ENCODE assay signal across 11 cellular contexts in genomic region chr2:200377774-200378336, GRCh38.
A peak's percentile ranks its signal among the peaks of the same experiment; 100 is the strongest.
DNase-seq lines count a peak whose midpoint lies in the region; ATAC-seq and TF ChIP-seq lines count a peak whose summit lies in the region.
"Had no signal": no experiment of that assay in that cellular context is flagged by ENCODE, and none has a peak within 500 bp of the region (broad histone marks: within the 10 kb centered on the region; RNA-seq: fewer than 3 reads in every experiment).

No MANE protein-coding gene starts in this region.

- peak overlapping the region; percentile 4 for H3K4me3 Mint-ChIP-seq in activated naive CD8-positive, alpha-beta T cell treated with anti-CD3 and anti-CD28 coated beads, Interleukin-2, amount 10 ng/mL, durations not matched to agents 7 days and 5 days
- H3K4me3 Mint-ChIP-seq in activated naive CD8-positive, alpha-beta T cell treated with anti-CD3 and anti-CD28 coated beads for 36 hours = no peak overlapping the region
- no peak overlapping the region for H3K4me3 Mint-ChIP-seq in chondrocyte (ENCODE audit: unreplicated experiment)
- H3K4me3 Mint-ChIP-seq in activated T-helper 1 cell treated with anti-CD3 and anti-CD28 coated beads, Interleukin-12 subunit alpha, Interleukin-12 subunit beta, Interleukin-2, Interleukin-4 antibody, amounts not matched to agents 30 ng/mL and 10 ng/mL and 1 ng/mL, durations not matched to agents 14 hours and 24 hours and 36 hours = no peak overlapping the region
- H3K4me3 Mint-ChIP-seq: B cell; stimulated activated effector memory CD8-positive, alpha-beta T cell treated with anti-CD3 and anti-CD28 coated beads, Interleukin-12 subunit alpha, Interleukin-12 subunit beta, amount 100 ng/mL, for 72 hours had no signal

- ATAC-seq in activated naive CD8-positive, alpha-beta T cell treated with anti-CD3 and anti-CD28 coated beads, Interleukin-2, amount 10 ng/mL, durations not matched to agents 7 days and 5 days (ENCODE audit: low read depth) = no peak
- ATAC-seq in HG03457 (IDR thresholded peaks at IDR 0.05; ENCODE audit: unreplicated experiment) = no peak
- ATAC-seq: stimulated activated effector memory CD8-positive, alpha-beta T cell treated with anti-CD3 and anti-CD28 coated beads, Interleukin-12 subunit alpha, Interleukin-12 subunit beta, amount 100 ng/mL, for 72 hours had no signal

- H3K9me3 Mint-ChIP-seq in activated naive CD8-positive, alpha-beta T cell treated with anti-CD3 and anti-CD28 coated beads, Interleukin-2, amount 10 ng/mL, durations not matched to agents 7 days and 5 days = no peaks in the 10 kb centered on the region
- no peaks in the 10 kb centered on the region for H3K9me3 Mint-ChIP-seq in activated naive CD8-positive, alpha-beta T cell treated with anti-CD3 and anti-CD28 coated beads for 36 hours
- H3K9me3 Mint-ChIP-seq in chondrocyte (ENCODE audit: low read depth) = no peaks in the 10 kb centered on the region
- H3K9me3 Mint-ChIP-seq in activated T-helper 1 cell treated with anti-CD3 and anti-CD28 coated beads, Interleukin-12 subunit alpha, Interleukin-12 subunit beta, Interleukin-2, Interleukin-4 antibody, amounts not matched to agents 30 ng/mL and 10 ng/mL and 1 ng/mL, durations not matched to agents 14 hours and 24 hours and 36 hours = no peaks in the 10 kb centered on the region
- H3K9me3 Mint-ChIP-seq: stimulated activated effector memory CD8-positive, alpha-beta T cell treated with anti-CD3 and anti-CD28 coated beads, Interleukin-12 subunit alpha, Interleukin-12 subunit beta, amount 100 ng/mL, for 72 hours had no signal

- no peak for TF ChIP-seq CTCF in chondrocyte (IDR thresholded peaks at IDR 0.05)
- no peak for TF ChIP-seq CTCF in uterus (IDR thresholded peaks at IDR 0.05)

- H3K9me3 ChIP-seq in mesodermal cell (ENCODE audit: control insufficient read depth, low read length) (no peaks in the 10 kb centered on the region), uterus (no peaks in the 10 kb centered on the region)

- H3K27me3 Mint-ChIP-seq in activated naive CD8-positive, alpha-beta T cell treated with anti-CD3 and anti-CD28 coated beads, Interleukin-2, amount 10 ng/mL, durations not matched to agents 7 days and 5 days = no peaks in the 10 kb centered on the region
- H3K27me3 Mint-ChIP-seq in activated naive CD8-positive, alpha-beta T cell treated with anti-CD3 and anti-CD28 coated beads for 36 hours = no peaks in the 10 kb centered on the region
- H3K27me3 Mint-ChIP-seq in chondrocyte (ENCODE audit: low read depth) = no peaks in the 10 kb centered on the region
- H3K27me3 Mint-ChIP-seq in activated T-helper 1 cell treated with anti-CD3 and anti-CD28 coated beads, Interleukin-12 subunit alpha, Interleukin-12 subunit beta, Interleukin-2, Interleukin-4 antibody, amounts not matched to agents 30 ng/mL and 10 ng/mL and 1 ng/mL, durations not matched to agents 14 hours and 24 hours and 36 hours (ENCODE audit: insufficient read depth) = peaks cover 2% of the 10 kb centered on the region
- H3K27me3 Mint-ChIP-seq: B cell had no signal

- H3K36me3 Mint-ChIP-seq in activated naive CD8-positive, alpha-beta T cell treated with anti-CD3 and anti-CD28 coated beads, Interleukin-2, amount 10 ng/mL, durations not matched to agents 7 days and 5 days = peaks cover 6% of the 10 kb centered on the region
- H3K36me3 Mint-ChIP-seq in activated naive CD8-positive, alpha-beta T cell treated with anti-CD3 and anti-CD28 coated beads for 36 hours = peaks cover 3% of the 10 kb centered on the region
- no peaks in the 10 kb centered on the region for H3K36me3 Mint-ChIP-seq in chondrocyte (ENCODE audit: low read depth)
- peaks cover 2% of the 10 kb centered on the region for H3K36me3 Mint-ChIP-seq in activated T-helper 1 cell treated with anti-CD3 and anti-CD28 coated beads, Interleukin-12 subunit alpha, Interleukin-12 subunit beta, Interleukin-2, Interleukin-4 antibody, amounts not matched to agents 30 ng/mL and 10 ng/mL and 1 ng/mL, durations not matched to agents 14 hours and 24 hours and 36 hours (ENCODE audit: low read depth)
- H3K36me3 Mint-ChIP-seq: stimulated activated effector memory CD8-positive, alpha-beta T cell treated with anti-CD3 and anti-CD28 coated beads, Interleukin-12 subunit alpha, Interleukin-12 subunit beta, amount 100 ng/mL, for 72 hours had no signal

- intact Hi-C loops in uterus (cut with DNase I; ENCODE audit: low total_unique reads) = no loop called here
- intact Hi-C loops in activated T-helper 1 cell treated with anti-CD3 and anti-CD28 coated beads, Interleukin-12 subunit alpha, Interleukin-12 subunit beta, Interleukin-2, Interleukin-4 antibody, amounts not matched to agents 30 ng/mL and 10 ng/mL and 1 ng/mL, durations not matched to agents 14 hours and 24 hours and 36 hours (cut with micrococcal nuclease) = loop anchor here (2.0 to 10.0 kb wide), 2 partner anchors 19 to 487 kb away; partner anchors contain the start of gene CLK1

- H3K27me3 ChIP-seq in uterus = no peaks in the 10 kb centered on the region

- peaks cover 75% of the 10 kb centered on the region for H3K4me1 Mint-ChIP-seq in activated naive CD8-positive, alpha-beta T cell treated with anti-CD3 and anti-CD28 coated beads, Interleukin-2, amount 10 ng/mL, durations not matched to agents 7 days and 5 days
- H3K4me1 Mint-ChIP-seq in activated naive CD8-positive, alpha-beta T cell treated with anti-CD3 and anti-CD28 coated beads for 36 hours = peaks cover 60% of the 10 kb centered on the region
- H3K4me1 Mint-ChIP-seq in chondrocyte (ENCODE audit: low read depth) = peaks cover 79% of the 10 kb centered on the region
- peaks cover 86% of the 10 kb centered on the region for H3K4me1 Mint-ChIP-seq in activated T-helper 1 cell treated with anti-CD3 and anti-CD28 coated beads, Interleukin-12 subunit alpha, Interleukin-12 subunit beta, Interleukin-2, Interleukin-4 antibody, amounts not matched to agents 30 ng/mL and 10 ng/mL and 1 ng/mL, durations not matched to agents 14 hours and 24 hours and 36 hours (ENCODE audit: low read depth)

- WGBS in mesodermal cell (ENCODE audit: insufficient coverage in 2 of 2), 2 experiments = 82 to 93% methylated on average over 1 to 3 of the region's 4 CpGs

- DNase-seq in activated naive CD8-positive, alpha-beta T cell treated with anti-CD3 and anti-CD28 coated beads, Interleukin-2, amount 10 ng/mL, durations not matched to agents 7 days and 5 days = no peak
- DNase-seq in activated naive CD8-positive, alpha-beta T cell treated with anti-CD3 and anti-CD28 coated beads for 36 hours = no peak
- no peak for DNase-seq in chondrocyte (ENCODE audit: low spot score)
- DNase-seq in uterus = no peak
- DNase-seq in activated T-helper 1 cell treated with anti-CD3 and anti-CD28 coated beads, Interleukin-12 subunit alpha, Interleukin-12 subunit beta, Interleukin-2, Interleukin-4 antibody, amounts not matched to agents 30 ng/mL and 10 ng/mL and 1 ng/mL, durations not matched to agents 14 hours and 24 hours and 36 hours (ENCODE audit: low spot score) = no peak
- DNase-seq in GM19240 (ENCODE audit: insufficient read length, low spot score) = no peak
- DNase-seq: activated naive CD4-positive, alpha-beta T cell had no signal

- H3K27ac Mint-ChIP-seq in activated naive CD8-positive, alpha-beta T cell treated with anti-CD3 and anti-CD28 coated beads, Interleukin-2, amount 10 ng/mL, durations not matched to agents 7 days and 5 days = peak overlapping the region; percentile 80
- no peak overlapping the region for H3K27ac Mint-ChIP-seq in activated naive CD8-positive, alpha-beta T cell treated with anti-CD3 and anti-CD28 coated beads for 36 hours
- peak overlapping the region; percentile 89 for H3K27ac Mint-ChIP-seq in chondrocyte (ENCODE audit: unreplicated experiment)
- H3K27ac Mint-ChIP-seq in activated T-helper 1 cell treated with anti-CD3 and anti-CD28 coated beads, Interleukin-12 subunit alpha, Interleukin-12 subunit beta, Interleukin-2, Interleukin-4 antibody, amounts not matched to agents 30 ng/mL and 10 ng/mL and 1 ng/mL, durations not matched to agents 14 hours and 24 hours and 36 hours = no peak overlapping the region
- H3K27ac Mint-ChIP-seq: B cell had no signal

- H3K36me3 ChIP-seq in mesodermal cell (ENCODE audit: control insufficient read depth, insufficient read depth, low read length) = peaks cover 5% of the 10 kb centered on the region
- no peaks in the 10 kb centered on the region for H3K36me3 ChIP-seq in uterus

- no peak overlapping the region for H3K4me3 ChIP-seq in mesodermal cell (ENCODE audit: extremely low read depth, insufficient read depth, low read length, poor library complexity, severe bottlenecking)
- H3K4me3 ChIP-seq in uterus = no peak overlapping the region

- H3K4me1 ChIP-seq in mesodermal cell (ENCODE audit: control insufficient read depth, insufficient read depth, low read length, poor library complexity, severe bottlenecking) (peaks cover 57% of the 10 kb centered on the region), uterus (peaks cover 4 to 7% of the 10 kb centered on the region in 2 donors)

- TF ChIP-seq POLR2A in uterus (IDR thresholded peaks at IDR 0.05) = no peak

- H3K27ac ChIP-seq in mesodermal cell (ENCODE audit: low read depth, low read length, severe bottlenecking) = peak overlapping the region; percentile 72
- H3K27ac ChIP-seq in uterus = peak overlapping the region; percentile 41 to 75

- POLR2A ChIA-PET in activated naive CD8-positive, alpha-beta T cell treated with anti-CD3 and anti-CD28 coated beads, Interleukin-2, amount 10 ng/mL, durations not matched to agents 7 days and 5 days (lab: Charles Lee) = no interaction called here

Comparison
In these comparisons a context has a peak if more than half of its experiments do, and no peak if none do; other contexts are left out.
1. H3K27ac Mint-ChIP-seq: peak in activated naive CD8-positive, alpha-beta T cell treated with anti-CD3 and anti-CD28 coated beads, Interleukin-2, amount 10 ng/mL, durations not matched to agents 7 days and 5 days (single experiment) and chondrocyte (single experiment); none in activated naive CD8-positive, alpha-beta T cell treated with anti-CD3 and anti-CD28 coated beads for 36 hours (single experiment) and activated T-helper 1 cell treated with anti-CD3 and anti-CD28 coated beads, Interleukin-12 subunit alpha, Interleukin-12 subunit beta, Interleukin-2, Interleukin-4 antibody, amounts not matched to agents 30 ng/mL and 10 ng/mL and 1 ng/mL, durations not matched to agents 14 hours and 24 hours and 36 hours (single experiment).